In genomic region chr11:33667819-33668467, GRCh38 we compare ENCODE assay signal across 17 cellular contexts. TPM values are rescaled to one million over a fixed set of nuclear protein-coding genes. Genes with fewer than 3 reads are reported as not detected.
DNase-seq lines count a peak whose midpoint lies in the region; ATAC-seq lines count a peak whose summit lies in the region.
"Had no signal": no experiment of that assay in that cellular context is flagged by ENCODE, and none has a peak within 500 bp of the region (broad histone marks: within the 10 kb centered on the region; RNA-seq: fewer than 3 reads in every experiment).

No MANE protein-coding gene starts in this region.

- H3K79me1 ChIP-seq in neuronal stem cell (ENCODE audit: low read depth, low read length): no peaks in the 10 kb centered on the region

- peak; percentile 46 for DNase-seq in DMS79 (lab: John Stamatoyannopoulos, UW)
- no peak for DNase-seq in DMS79 treated with DMSO at 0.1 percent for 48 hours (lab: John Stamatoyannopoulos, UW)
- DNase-seq in NCI-H1092 (lab: John Stamatoyannopoulos, UW): peak; percentile 50
- DNase-seq in epithelial cell of prostate (ENCODE audit: low read depth, low spot score): no peak
- no peak for DNase-seq in neuronal stem cell (ENCODE audit: low spot score)
- DNase-seq in NCI-H1048 (lab: John Stamatoyannopoulos, UW): no peak
- no peak for DNase-seq in activated CD4-positive, alpha-beta T cell treated with anti-CD3 and anti-CD28 coated beads, Interleukin-2, amount 50 U/mL, for 4 hours
- DNase-seq: EL, IMR-90, Kasumi-1, NCI-H1436, NCI-H2081 treated with DMSO at 0.1 percent for 48 hours, PC-3, SK-N-SH had no signal

- no peak overlapping the region for H2BK120ac ChIP-seq in neuronal stem cell (ENCODE audit: low read depth, low read length)

- no peak overlapping the region for H3K4me3 ChIP-seq in neuronal stem cell (ENCODE audit: low read length in 2 of 2)

- no peak overlapping the region for H2BK15ac ChIP-seq in neuronal stem cell (ENCODE audit: low read length)

- no peak overlapping the region for H4K91ac ChIP-seq in neuronal stem cell (ENCODE audit: low read depth, low read length, poor library complexity)

- H2AFZ ChIP-seq in neuronal stem cell (ENCODE audit: low read length): no peak overlapping the region

- no peak overlapping the region for H2BK12ac ChIP-seq in neuronal stem cell (ENCODE audit: low read length)

- WGBS in neuronal stem cell (ENCODE audit: extremely low coverage in 2 of 2, insufficient read length in 2 of 2, insufficient replicate concordance in 1 of 2), 2 donors: no CpG with 5 or more reads among the region's 18 CpGs

- H3K9me3 ChIP-seq in neuronal stem cell (replicated peaks in 1 of 2; ENCODE audit: control insufficient read depth in 2 of 2, insufficient read depth in 1 of 2, low read depth in 1 of 2, low read length in 2 of 2): peaks cover 0 to 10% of the 10 kb centered on the region in 2 donors
- H3K9me3 ChIP-seq: SK-N-SH had no signal

- H3K4me2 ChIP-seq in neuronal stem cell (ENCODE audit: insufficient read depth, low read length, poor library complexity, severe bottlenecking): no peak overlapping the region
- H3K4me2 ChIP-seq: SK-N-SH had no signal

- no peak overlapping the region for H4K8ac ChIP-seq in neuronal stem cell (ENCODE audit: low read depth, low read length)

- H3K27ac ChIP-seq in epithelial cell of prostate (peak overlapping the region; percentile 39), neuronal stem cell (replicated peaks; ENCODE audit: low read length) (no peak overlapping the region)
- H3K27ac ChIP-seq: 22Rv1 had no signal

- H3K4ac ChIP-seq in neuronal stem cell (ENCODE audit: low read length): no peak overlapping the region

- peak overlapping the region; percentile 32 for H3K18ac ChIP-seq in neuronal stem cell (ENCODE audit: low read length)

- peak overlapping the region; percentile 26 for H3K23ac ChIP-seq in neuronal stem cell (ENCODE audit: low read depth, low read length, poor library complexity)

- no peak overlapping the region for H2BK5ac ChIP-seq in neuronal stem cell (ENCODE audit: low read length)

- H3K4me1 ChIP-seq in neuronal stem cell (ENCODE audit: control insufficient read depth in 2 of 2, insufficient read depth in 1 of 2, low read depth in 1 of 2, low read length in 2 of 2): peaks cover 0 to 32% of the 10 kb centered on the region in 2 donors

- no peaks in the 10 kb centered on the region for H3K27me3 ChIP-seq in neuronal stem cell (ENCODE audit: control insufficient read depth in 3 of 3, insufficient read depth in 3 of 3, low read depth in 1 of 3, low read length in 3 of 3)

- H2AK5ac ChIP-seq in neuronal stem cell (ENCODE audit: low read depth, low read length): no peak overlapping the region

- no peak overlapping the region for H3K14ac ChIP-seq in neuronal stem cell (ENCODE audit: low read length)

- no peak overlapping the region for H3K9ac ChIP-seq in neuronal stem cell (ENCODE audit: low read depth, low read length, poor library complexity)
- H3K9ac ChIP-seq: SK-N-SH had no signal

- peaks cover 0 to 4% of the 10 kb centered on the region in 2 donors for H3K36me3 ChIP-seq in neuronal stem cell (replicated peaks in 1 of 2; ENCODE audit: control insufficient read depth in 2 of 2, insufficient read depth in 2 of 2, low read length in 2 of 2)

- no peak for ATAC-seq in HG03135 (IDR thresholded peaks at IDR 0.05; ENCODE audit: unreplicated experiment)
- ATAC-seq: PC-3 had no signal

RNA-seq across cellular contexts. Expression of gene C11orf91, which starts 32.7 kb away (rescaled TPM):
- polyA plus RNA-seq in neuronal stem cell (2013, experiment 1 of 2): 0.47 TPM
- polyA plus RNA-seq in neuronal stem cell (2013, experiment 2 of 2): 0.30 TPM
- polyA plus RNA-seq: BJ had no signal

Comparison
In these comparisons a context has a peak if more than half of its experiments do, and no peak if none do; other contexts are left out.
1. DNase-seq: peak in DMS79 (single experiment) and NCI-H1092 (single experiment); none in DMS79 treated with DMSO at 0.1 percent for 48 hours (single experiment), epithelial cell of prostate (single experiment), neuronal stem cell (single experiment), NCI-H1048 (single experiment) and activated CD4-positive, alpha-beta T cell treated with anti-CD3 and anti-CD28 coated beads, Interleukin-2, amount 50 U/mL, for 4 hours (0 of 2).